In the genomic region with DNA sequence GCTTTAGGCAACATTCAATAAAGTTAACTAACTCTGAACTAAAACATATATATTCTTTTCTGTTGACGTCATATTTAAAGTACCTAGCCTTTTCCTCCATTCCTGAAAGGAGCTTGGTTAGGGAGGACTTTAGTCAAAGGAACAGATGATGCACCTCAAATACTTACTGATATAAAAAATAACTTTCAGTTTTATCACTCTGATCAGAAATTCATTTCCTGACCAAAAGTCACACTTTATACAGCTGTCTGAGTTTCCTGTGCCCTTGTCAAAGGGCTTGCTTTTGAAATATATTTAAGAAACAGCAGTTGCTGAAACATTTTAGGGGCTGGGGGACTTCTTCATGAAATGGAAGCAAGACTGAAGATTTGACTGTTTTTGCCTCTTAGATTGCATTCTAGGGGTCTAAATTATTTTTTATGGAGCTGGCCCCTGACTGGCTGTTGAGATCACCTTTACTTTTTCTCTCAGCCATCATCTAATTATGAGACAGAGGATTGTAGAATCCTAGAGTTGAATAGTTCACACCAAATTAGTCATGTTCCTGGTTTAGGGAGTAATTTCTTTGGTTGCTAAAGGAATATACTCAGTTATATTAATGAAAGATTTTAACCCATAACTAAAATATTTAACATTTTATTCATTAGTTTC, we compare ENCODE assay signal across 1 cellular context.
TF ChIP-seq lines count a peak whose summit lies in the region.

No MANE protein-coding gene starts in this region.

TF ChIP-seq in endothelial cell of umbilical vein, 7 proteins besides CTCF, POLR2A, EP300 and RAD21:
- TF ChIP-seq MYC (IDR thresholded peaks at IDR 0.05; ENCODE audit: low read depth, low read length): no peak
- TF ChIP-seq, protein P1, sequence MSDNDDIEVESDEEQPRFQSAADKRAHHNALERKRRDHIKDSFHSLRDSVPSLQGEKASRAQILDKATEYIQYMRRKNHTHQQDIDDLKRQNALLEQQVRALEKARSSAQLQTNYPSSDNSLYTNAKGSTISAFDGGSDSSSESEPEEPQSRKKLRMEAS (IDR thresholded peaks at IDR 0.05; ENCODE audit: insufficient read depth, insufficient read length): no peak
- peak; percentile 52 for TF ChIP-seq GATA2 (IDR thresholded peaks at IDR 0.05; ENCODE audit: insufficient read depth, insufficient read length, low read depth, low read length)
- TF ChIP-seq POLR2AphosphoS5 (IDR thresholded peaks at IDR 0.05; ENCODE audit: insufficient read depth, low read depth, low read length): no peak
- TF ChIP-seq FOS (IDR thresholded peaks at IDR 0.05; ENCODE audit: borderline replicate concordance, insufficient read depth, low read length): no peak
TF ChIP-seq in endothelial cell of umbilical vein: peak in this region for 1.
